ENCODE assay signal across 7 cellular contexts in the genomic region with DNA sequence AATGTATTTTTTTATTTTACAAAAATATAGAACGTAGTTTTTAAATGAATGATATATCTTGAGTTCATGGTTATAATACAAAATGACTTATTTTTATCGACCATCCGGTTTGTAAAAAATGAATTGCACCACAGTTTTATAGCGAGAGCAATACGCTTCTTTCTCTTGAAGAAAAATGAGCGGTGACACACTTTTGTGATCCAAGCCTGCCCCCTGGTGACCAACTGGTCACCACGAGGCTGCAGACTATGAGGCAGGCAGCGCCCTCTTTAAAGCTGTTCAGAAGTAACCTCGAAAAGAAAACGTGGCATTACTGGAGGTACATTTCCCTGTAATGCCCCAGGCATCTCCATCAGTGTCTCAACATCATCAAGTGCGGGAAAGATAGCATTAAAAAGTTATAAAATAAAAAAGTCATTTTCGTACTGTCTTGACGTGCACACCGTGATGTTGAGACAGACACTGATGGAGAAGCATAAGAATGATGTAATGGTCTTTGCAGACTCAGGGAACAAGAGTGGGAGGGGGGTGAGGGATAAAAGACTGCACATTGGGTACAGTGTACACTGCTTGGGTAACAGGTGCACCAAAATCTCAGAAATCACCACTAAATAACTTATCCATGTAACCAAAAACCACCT.
A peak's percentile ranks its signal among the peaks of the same experiment; 100 is the strongest.
DNase-seq lines count a peak whose midpoint lies in the region; ATAC-seq, FAIRE-seq and TF ChIP-seq lines count a peak whose summit lies in the region.

No MANE protein-coding gene starts in this region.

- in situ Hi-C loops in GM13976 (cut with MboI; ENCODE audit: low sequenced_read_pairs, unreplicated experiment) = loop anchor here (25.0 kb wide), 1 partner anchor 864 kb away; the partner anchor contains the start of gene ADAMTS1

- H3K4me3 ChIP-seq in Karpas-422 (ENCODE audit: low read length) (no peak overlapping the region), osteoblast (ENCODE audit: insufficient read depth, low read length) (peak overlapping the region; percentile 8), upper lobe of left lung (no peak overlapping the region)

- WGBS in upper lobe of left lung, 2 donors = 11% methylated on average over 14 of the region's 14 CpGs

- H3K27me3 ChIP-seq in Karpas-422 (ENCODE audit: low read length) = no peaks in the 10 kb centered on the region
- H3K27me3 ChIP-seq in osteoblast (ENCODE audit: insufficient read depth, low read length) = no peaks in the 10 kb centered on the region
- no peaks in the 10 kb centered on the region for H3K27me3 ChIP-seq in upper lobe of left lung

- DNase-seq in GM13976 (ENCODE audit: low spot score) (peak; percentile 23), Karpas-422 (peak; percentile 88), RPMI8226 (peak; percentile 83), frontal cortex (ENCODE audit: low spot score in 2 of 2) (peak; percentile 22 to 44), osteoblast (ENCODE audit: insufficient read length, low spot score, missing footprints) (peak; percentile 73), upper lobe of left lung (peak in 1 of 2 donors; percentile 63)
- peak; percentile 6 for DNase-seq in activated gamma-delta T cell treated with anti-CD3 and anti-CD28 coated beads, Interleukin-2, amount 50 U/mL, for 16 hours (ENCODE audit: low read depth)

- FAIRE-seq in frontal cortex (lab: Jason Lieb, UNC) = peak; percentile 95

- no peaks in the 10 kb centered on the region for H3K9me3 ChIP-seq in Karpas-422 (ENCODE audit: low read length)
- H3K9me3 ChIP-seq in osteoblast (ENCODE audit: low read depth, low read length) = no peaks in the 10 kb centered on the region
- no peaks in the 10 kb centered on the region for H3K9me3 ChIP-seq in upper lobe of left lung

- TF ChIP-seq POLR2A in upper lobe of left lung (IDR thresholded peaks at IDR 0.05) = no peak

- H3K9ac ChIP-seq in Karpas-422 (ENCODE audit: low read length) = no peak overlapping the region

- no peak overlapping the region for H3K27ac ChIP-seq in Karpas-422 (ENCODE audit: low read length)
- H3K27ac ChIP-seq in osteoblast (ENCODE audit: low read depth, low read length) = peak overlapping the region; percentile 68
- H3K27ac ChIP-seq in upper lobe of left lung = no peak overlapping the region

- H3K4me1 ChIP-seq in Karpas-422 (ENCODE audit: low read length) (no peaks in the 10 kb centered on the region), osteoblast (ENCODE audit: insufficient read depth, low read length) (peaks cover 10% of the 10 kb centered on the region), upper lobe of left lung (no peaks in the 10 kb centered on the region)

- TF ChIP-seq CTCF in GM13976 (IDR thresholded peaks at IDR 0.05; ENCODE audit: borderline replicate concordance, control extremely low read depth, extremely low read depth, insufficient read depth, missing control alignments) (peak; percentile 64), osteoblast (IDR thresholded peaks at IDR 0.05; ENCODE audit: extremely low read depth, low read depth, low read length) (peak; percentile 94), upper lobe of left lung (IDR thresholded peaks at IDR 0.05) (peak; percentile 70 to 85 (median 71))

- no peaks in the 10 kb centered on the region for H3K36me3 ChIP-seq in Karpas-422 (ENCODE audit: insufficient read depth, low read length)
- H3K36me3 ChIP-seq in osteoblast (ENCODE audit: insufficient read depth, low read length) = no peaks in the 10 kb centered on the region
- H3K36me3 ChIP-seq in upper lobe of left lung = no peaks in the 10 kb centered on the region

- H4K20me1 ChIP-seq in Karpas-422 (ENCODE audit: insufficient read depth, low read depth, low read length) = no peaks in the 10 kb centered on the region
- no peaks in the 10 kb centered on the region for H4K20me1 ChIP-seq in osteoblast (ENCODE audit: insufficient read depth, low read length)

- H3K4me2 ChIP-seq in Karpas-422 (ENCODE audit: low read depth, low read length, poor library complexity, severe bottlenecking) (no peak overlapping the region), osteoblast (ENCODE audit: insufficient read depth, low read length) (peak overlapping the region; percentile 72)

- ATAC-seq in upper lobe of left lung (ENCODE audit: low FRiP score in 2 of 2) = peak in 1 of 2 donors; percentile 91

- H2AFZ ChIP-seq in Karpas-422 (ENCODE audit: low read length) (no peak overlapping the region), osteoblast (ENCODE audit: low read length) (peak overlapping the region; percentile 54)

- H3K79me2 ChIP-seq in Karpas-422 (ENCODE audit: low read length) (no peaks in the 10 kb centered on the region), osteoblast (ENCODE audit: insufficient read depth, low read length) (no peaks in the 10 kb centered on the region)

- TF ChIP-seq EP300 in upper lobe of left lung (IDR thresholded peaks at IDR 0.05) = no peak

- H3K9me2 ChIP-seq in Karpas-422 (replicated peaks; ENCODE audit: insufficient read depth, low read length) = no peaks in the 10 kb centered on the region
